29 cellular contexts compared by ENCODE assay signal in genomic region chr12:94229902-94230301, GRCh38.
"Had no signal": no experiment of that assay in that cellular context is flagged by ENCODE, and none has a peak within 500 bp of the region (broad histone marks: within the 10 kb centered on the region; RNA-seq: fewer than 3 reads in every experiment).

No MANE protein-coding gene starts in this region.

- H3K9me3 Mint-ChIP-seq: activated B cell treated with CpG ODN at 0.5 μM for 24 hours; activated CD8-positive, alpha-beta T cell treated with anti-CD3 and anti-CD28 coated beads for 36 hours; activated naive CD4-positive, alpha-beta T cell treated with anti-CD3 and anti-CD28 coated beads, Interleukin-2, amount 50 U/mL, for 72 hours; activated naive CD8-positive, alpha-beta T cell treated with anti-CD3 and anti-CD28 coated beads, Interleukin-2, amount 10 ng/mL, durations not matched to agents 7 days and 5 days; activated T-cell treated with anti-CD3 and anti-CD28 coated beads, Interleukin-2, amount 50 U/mL, for 24 hours; brain; central memory CD8-positive, alpha-beta T cell; dendritic cell treated with granulocyte-macrophage colony-stimulating factor and Interleukin-4, amounts not matched to agents 40 ng/mL and 50 ng/mL, for 4 days; endodermal cell; T-cell; T-helper 1 cell treated with Interleukin-12 subunit alpha and Interleukin-12 subunit beta and Interleukin-4 antibody, amounts not matched to agents 30 μg/mL and 1 μg/mL, for 36 hours; T-helper 2 cell treated with Interferon-gamma antibody and Interleukin-4, amounts not matched to agents 5 μg/mL and 100 μg/mL, for 36 hours had no signal

- DNase-seq: activated B cell treated with CpG ODN at 0.5 μM for 24 hours; activated CD4-positive, alpha-beta T cell treated with anti-CD3 and anti-CD28 coated beads for 48 hours; activated CD4-positive, alpha-beta T cell treated with anti-CD3 and anti-CD28 coated beads, Interleukin-2, amount 50 U/mL, for 1 hour; activated CD4-positive, alpha-beta T cell treated with anti-CD3 and anti-CD28 coated beads, Interleukin-2, amount 50 U/mL, for 48 hours; activated CD8-positive, alpha-beta memory T cell treated with anti-CD3 and anti-CD28 coated beads, Interleukin-2, amount 10 ng/mL, durations not matched to agents 7 days and 5 days; activated CD8-positive, alpha-beta memory T cell treated with anti-CD3 and anti-CD28 coated beads, Interleukin-2, amount 50 U/mL, for 48 hours; activated CD8-positive, alpha-beta T cell treated with anti-CD3 and anti-CD28 coated beads for 36 hours; activated effector memory CD4-positive, alpha-beta T cell treated with Interleukin-2 at 50 U/mL for 16 hours; activated gamma-delta T cell treated with Interleukin-2 at 50 U/mL for 16 hours; activated naive CD4-positive, alpha-beta T cell treated with Interleukin-2 at 50 U/mL for 16 hours; activated naive CD8-positive, alpha-beta T cell treated with anti-CD3 and anti-CD28 coated beads, Interleukin-2, amount 10 ng/mL, durations not matched to agents 7 days and 5 days; activated T-cell treated with anti-CD3 and anti-CD28 coated beads for 4 hours; activated T-cell treated with anti-CD3 and anti-CD28 coated beads, Interleukin-2, amount 50 U/mL, for 24 hours; activated T-cell treated with anti-CD3 and anti-CD28 coated beads, Interleukin-2, amount 50 U/mL, for 72 hours; dorsolateral prefrontal cortex; effector memory CD4-positive, alpha-beta T cell; endodermal cell; foreskin fibroblast; head of caudate nucleus; T-cell; T1000; WERI-Rb-1 had no signal

- H3K4me3 Mint-ChIP-seq: activated B cell treated with CpG ODN at 0.5 μM for 24 hours; activated CD8-positive, alpha-beta memory T cell treated with anti-CD3 and anti-CD28 coated beads, Interleukin-2, amount 10 ng/mL, durations not matched to agents 7 days and 5 days; activated CD8-positive, alpha-beta T cell treated with anti-CD3 and anti-CD28 coated beads for 36 hours; activated T-cell treated with anti-CD3 and anti-CD28 coated beads, Interleukin-2, amount 50 U/mL, for 24 hours; brain; central memory CD8-positive, alpha-beta T cell; dendritic cell treated with granulocyte-macrophage colony-stimulating factor and Interleukin-4, amounts not matched to agents 40 ng/mL and 50 ng/mL, for 4 days; endodermal cell had no signal

- ATAC-seq: activated CD8-positive, alpha-beta memory T cell treated with anti-CD3 and anti-CD28 coated beads, Interleukin-2, amount 10 ng/mL, durations not matched to agents 7 days and 5 days; esophagus mucosa had no signal

- H3K27ac Mint-ChIP-seq: activated B cell treated with CpG ODN at 0.5 μM for 24 hours; activated CD8-positive, alpha-beta memory T cell treated with anti-CD3 and anti-CD28 coated beads, Interleukin-2, amount 10 ng/mL, durations not matched to agents 7 days and 5 days; activated T-cell treated with anti-CD3 and anti-CD28 coated beads, Interleukin-2, amount 50 U/mL, for 72 hours; dendritic cell treated with granulocyte-macrophage colony-stimulating factor and Interleukin-4, amounts not matched to agents 40 ng/mL and 50 ng/mL, for 4 days; endodermal cell; T-helper 1 cell treated with Interleukin-12 subunit alpha and Interleukin-12 subunit beta and Interleukin-4 antibody, amounts not matched to agents 30 μg/mL and 1 μg/mL, for 36 hours had no signal

- H3K27me3 Mint-ChIP-seq: activated B cell treated with CpG ODN at 0.5 μM for 24 hours; activated CD8-positive, alpha-beta memory T cell treated with anti-CD3 and anti-CD28 coated beads, Interleukin-2, amount 10 ng/mL, durations not matched to agents 7 days and 5 days; activated CD8-positive, alpha-beta T cell treated with anti-CD3 and anti-CD28 coated beads for 36 hours; activated naive CD8-positive, alpha-beta T cell treated with anti-CD3 and anti-CD28 coated beads, Interleukin-2, amount 10 ng/mL, durations not matched to agents 7 days and 5 days; activated T-cell treated with anti-CD3 and anti-CD28 coated beads, Interleukin-2, amount 50 U/mL, for 24 hours; brain; central memory CD8-positive, alpha-beta T cell; dendritic cell treated with granulocyte-macrophage colony-stimulating factor and Interleukin-4, amounts not matched to agents 40 ng/mL and 50 ng/mL, for 4 days; T-cell had no signal
